18 cellular contexts compared by ENCODE assay signal in the genomic region with DNA sequence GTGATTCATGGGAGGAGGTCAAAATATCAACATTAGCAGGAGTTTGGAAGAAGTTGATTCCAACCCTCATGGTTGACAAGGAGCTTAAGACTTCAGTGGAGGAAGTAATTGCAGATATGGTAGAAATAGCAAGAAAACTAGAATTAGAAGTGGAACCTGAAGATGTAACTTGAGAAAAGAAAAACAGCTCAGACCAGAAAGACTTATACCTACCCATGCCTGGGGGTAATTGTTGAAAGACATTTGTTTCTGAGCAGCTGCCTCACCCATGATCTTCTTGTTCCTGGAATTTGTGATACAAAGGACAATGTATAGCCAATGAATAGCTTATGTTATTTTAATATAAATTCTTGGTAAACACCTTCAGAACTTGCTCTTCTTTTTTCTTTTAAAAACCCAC.
"Had no signal": no experiment of that assay in that cellular context is flagged by ENCODE, and none has a peak within 500 bp of the region (broad histone marks: within the 10 kb centered on the region; RNA-seq: fewer than 3 reads in every experiment).

No MANE protein-coding gene starts in this region.

- H3K36me3 Mint-ChIP-seq: immature natural killer cell; naive thymus-derived CD8-positive, alpha-beta T cell; stimulated activated memory B cell treated with anti-CD40 and anti-IgM and Interleukin-4, amounts not matched to agents 10 μg/mL and 1 μg/mL and 100 μg/mL, for 72 hours had no signal

- H3K36me3 ChIP-seq: colonic mucosa, heart right ventricle, left lung, neutrophil, spleen had no signal

- H3K9me3 Mint-ChIP-seq: immature natural killer cell; stimulated activated memory B cell treated with anti-CD40 and anti-IgM and Interleukin-4, amounts not matched to agents 10 μg/mL and 1 μg/mL and 100 μg/mL, for 72 hours; stimulated activated naive CD8-positive, alpha-beta T cell treated with anti-CD3 and anti-CD28 coated beads, Interleukin-15, Interleukin-2, amounts not matched to agents 100 ng/mL and 50 ng/mL, for 24 hours had no signal

- H3K27ac ChIP-seq: colonic mucosa, heart right ventricle, neutrophil, spleen, testis had no signal

- H3K27me3 ChIP-seq: colonic mucosa, left lung, neutrophil, spleen, testis had no signal

- H3K9me3 ChIP-seq: colonic mucosa, left lung, mucosa of descending colon, neutrophil, testis had no signal

- H3K4me3 Mint-ChIP-seq: immature natural killer cell; naive thymus-derived CD8-positive, alpha-beta T cell; stimulated activated memory B cell treated with anti-CD40 and anti-IgM and Interleukin-4, amounts not matched to agents 10 μg/mL and 1 μg/mL and 100 μg/mL, for 72 hours; stimulated activated naive CD8-positive, alpha-beta T cell treated with anti-CD3 and anti-CD28 coated beads, Interleukin-15, Interleukin-2, amounts not matched to agents 100 ng/mL and 50 ng/mL, for 24 hours had no signal

- DNase-seq: colonic mucosa; dermis blood vessel endothelial cell; erythroblast; heart right ventricle; immature natural killer cell; left lung; mucosa of descending colon; naive thymus-derived CD8-positive, alpha-beta T cell; posterior cingulate gyrus; spleen; stimulated activated CD4-positive, alpha-beta T cell treated with anti-CD3 and anti-CD28 coated beads, Interleukin-15, amount 100 ng/mL, for 24 hours; stimulated activated CD4-positive, alpha-beta T cell treated with anti-CD3 and anti-CD28 coated beads, Interleukin-1b, Interleukin-23, amount 100 ng/mL, for 48 hours; stimulated activated CD4-positive, alpha-beta T cell treated with anti-CD3 and anti-CD28 coated beads, Interleukin-4, amount 100 ng/mL, for 24 hours; testis had no signal

- H3K4me1 ChIP-seq: colonic mucosa, heart right ventricle, left lung, spleen, testis had no signal

- H3K4me3 ChIP-seq: colonic mucosa, heart right ventricle, left lung, mucosa of descending colon, spleen, testis had no signal

- H3K27ac Mint-ChIP-seq: naive thymus-derived CD8-positive, alpha-beta T cell; stimulated activated memory B cell treated with anti-CD40 and anti-IgM and Interleukin-4, amounts not matched to agents 10 μg/mL and 1 μg/mL and 100 μg/mL, for 72 hours; stimulated activated naive CD8-positive, alpha-beta T cell treated with anti-CD3 and anti-CD28 coated beads, Interleukin-15, Interleukin-2, amounts not matched to agents 100 ng/mL and 50 ng/mL, for 24 hours had no signal

- H3K4me1 Mint-ChIP-seq: immature natural killer cell; naive thymus-derived CD8-positive, alpha-beta T cell; stimulated activated memory B cell treated with anti-CD40 and anti-IgM and Interleukin-4, amounts not matched to agents 10 μg/mL and 1 μg/mL and 100 μg/mL, for 72 hours had no signal

- ATAC-seq: heart right ventricle; left lung; mucosa of descending colon; naive thymus-derived CD8-positive, alpha-beta T cell; sciatic nerve; stimulated activated memory B cell treated with anti-CD40 and anti-IgM and Interleukin-4, amounts not matched to agents 10 μg/mL and 1 μg/mL and 100 μg/mL, for 72 hours had no signal
